In the genomic region with DNA sequence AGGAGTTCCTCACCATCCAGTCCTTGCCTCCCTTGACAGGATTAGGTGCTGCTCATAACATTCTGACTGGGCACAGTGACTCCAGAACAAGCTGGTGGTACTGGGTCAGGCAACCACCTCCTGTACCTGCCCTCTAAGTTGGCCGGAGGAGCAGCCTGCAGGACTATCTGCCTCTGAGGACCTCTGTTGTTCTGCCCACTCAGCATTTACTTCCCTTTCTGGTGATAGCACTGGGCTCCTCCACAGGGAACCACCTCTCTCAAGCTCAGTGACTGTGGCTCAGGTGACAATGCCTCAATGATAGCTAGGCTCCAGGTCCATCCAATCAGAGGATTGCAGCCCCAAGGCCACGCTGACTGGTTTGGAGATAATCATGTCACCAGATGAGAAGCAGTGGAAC, we compare ENCODE assay signal across 20 cellular contexts. TPM values are rescaled to one million over a fixed set of nuclear protein-coding genes. Genes with fewer than 3 reads are reported as not detected.
DNase-seq lines count a peak whose midpoint lies in the region; ATAC-seq, FAIRE-seq and TF ChIP-seq lines count a peak whose summit lies in the region.
"Had no signal": no experiment of that assay in that cellular context is flagged by ENCODE, and none has a peak within 500 bp of the region (broad histone marks: within the 10 kb centered on the region; RNA-seq: fewer than 3 reads in every experiment).

No MANE protein-coding gene starts in this region.

- H3K9me3 Mint-ChIP-seq in activated naive CD8-positive, alpha-beta T cell (ENCODE audit: low read depth), result no peaks in the 10 kb centered on the region
- no peaks in the 10 kb centered on the region for H3K9me3 Mint-ChIP-seq in activated naive CD8-positive, alpha-beta T cell treated with anti-CD3 and anti-CD28 coated beads, Interleukin-2, amount 50 U/mL, for 24 hours
- H3K9me3 Mint-ChIP-seq in effector memory CD8-positive, alpha-beta T cell, result no peaks in the 10 kb centered on the region
- H3K9me3 Mint-ChIP-seq in stimulated activated memory B cell treated with anti-CD40 and anti-IgM and Interleukin-4, amounts not matched to agents 10 μg/mL and 1 μg/mL and 100 μg/mL, for 72 hours, result no peaks in the 10 kb centered on the region
- H3K9me3 Mint-ChIP-seq: CD4-positive, alpha-beta memory T cell had no signal

- H3K4me3 ChIP-seq in HepG2 (replicated peaks in 1 of 3; ENCODE audit: insufficient read depth in 1 of 3, low read depth in 2 of 3, low read length in 3 of 3) (no peak overlapping the region), right lobe of liver (no peak overlapping the region)
- H3K4me3 ChIP-seq: GM12878, GM23248 had no signal

- peak overlapping the region; percentile 22 for H3K27ac Mint-ChIP-seq in activated naive CD8-positive, alpha-beta T cell
- no peak overlapping the region for H3K27ac Mint-ChIP-seq in activated naive CD8-positive, alpha-beta T cell treated with anti-CD3 and anti-CD28 coated beads, Interleukin-2, amount 50 U/mL, for 24 hours
- peak overlapping the region; percentile 56 to 84 for H3K27ac Mint-ChIP-seq in effector memory CD8-positive, alpha-beta T cell
- peak overlapping the region; percentile 89 for H3K27ac Mint-ChIP-seq in stimulated activated memory B cell treated with anti-CD40 and anti-IgM and Interleukin-4, amounts not matched to agents 10 μg/mL and 1 μg/mL and 100 μg/mL, for 72 hours
- H3K27ac Mint-ChIP-seq: B cell had no signal

- no peaks in the 10 kb centered on the region for H3K36me3 Mint-ChIP-seq in activated naive CD8-positive, alpha-beta T cell
- H3K36me3 Mint-ChIP-seq in activated naive CD8-positive, alpha-beta T cell treated with anti-CD3 and anti-CD28 coated beads, Interleukin-2, amount 50 U/mL, for 24 hours (ENCODE audit: low read depth), result peaks cover 9% of the 10 kb centered on the region
- peaks cover 55% of the 10 kb centered on the region for H3K36me3 Mint-ChIP-seq in effector memory CD8-positive, alpha-beta T cell (ENCODE audit: insufficient read depth)
- H3K36me3 Mint-ChIP-seq in stimulated activated memory B cell treated with anti-CD40 and anti-IgM and Interleukin-4, amounts not matched to agents 10 μg/mL and 1 μg/mL and 100 μg/mL, for 72 hours, result peaks cover 84% of the 10 kb centered on the region

- no peak for DNase-seq in activated naive CD8-positive, alpha-beta T cell treated with anti-CD3 and anti-CD28 coated beads, Interleukin-2, amount 50 U/mL, for 24 hours
- DNase-seq in HepG2 (ENCODE audit: low spot score), result no peak
- DNase-seq in right lobe of liver, result no peak
- no peak for DNase-seq in effector memory CD8-positive, alpha-beta T cell
- DNase-seq in NCI-H128 (lab: John Stamatoyannopoulos, UW; ENCODE audit: unreplicated experiment), result no peak
- DNase-seq in C1 segment of cervical spinal cord (lab: John Stamatoyannopoulos, UW), result no peak
- DNase-seq: CD4-positive, alpha-beta memory T cell; DMS79; GM23248 had no signal

- H3K4me2 ChIP-seq in HepG2 (ENCODE audit: low read depth, low read length), result no peak overlapping the region

- WGBS in HepG2 (ENCODE audit: low lambda C conversion rate), result 88% methylated on average over 1 of the region's 2 CpGs
- 100% methylated on average over 1 of the region's 2 CpGs for WGBS in right lobe of liver (ENCODE audit: insufficient coverage, low coverage, low lambda C conversion rate, missing lambda C conversion rate)

- H3K4me3 Mint-ChIP-seq in activated naive CD8-positive, alpha-beta T cell, result no peak overlapping the region
- no peak overlapping the region for H3K4me3 Mint-ChIP-seq in activated naive CD8-positive, alpha-beta T cell treated with anti-CD3 and anti-CD28 coated beads, Interleukin-2, amount 50 U/mL, for 24 hours
- H3K4me3 Mint-ChIP-seq in effector memory CD8-positive, alpha-beta T cell, result no peak overlapping the region
- no peak overlapping the region for H3K4me3 Mint-ChIP-seq in stimulated activated memory B cell treated with anti-CD40 and anti-IgM and Interleukin-4, amounts not matched to agents 10 μg/mL and 1 μg/mL and 100 μg/mL, for 72 hours
- H3K4me3 Mint-ChIP-seq: B cell; CD4-positive, alpha-beta memory T cell had no signal

- no peaks in the 10 kb centered on the region for H4K20me1 ChIP-seq in HepG2 (ENCODE audit: insufficient read depth, low read length)

- POLR2A ChIA-PET in HepG2 (lab: Yijun Ruan, JAX), result no interaction called here

- H3K9me3 ChIP-seq in HepG2 (ENCODE audit: low read length) (no peaks in the 10 kb centered on the region), right lobe of liver (no peaks in the 10 kb centered on the region)

- no peak overlapping the region for H3K9ac ChIP-seq in HepG2 (ENCODE audit: insufficient read depth, low read depth, low read length)
- H3K9ac ChIP-seq: GM23248 had no signal

- H3K27ac ChIP-seq in HepG2 (ENCODE audit: extremely low read length, insufficient read depth, low read length), result no peak overlapping the region
- H3K27ac ChIP-seq in right lobe of liver, result no peak overlapping the region
- H3K27ac ChIP-seq: C4-2B, GM23248, HL-60 had no signal

- H3K79me2 ChIP-seq in HepG2 (ENCODE audit: insufficient read depth, low read length), result no peaks in the 10 kb centered on the region

- ATAC-seq in activated naive CD8-positive, alpha-beta T cell treated with anti-CD3 and anti-CD28 coated beads, Interleukin-2, amount 50 U/mL, for 24 hours, result no peak
- ATAC-seq in HepG2, result no peak
- no peak for ATAC-seq in right lobe of liver
- no peak for ATAC-seq in effector memory CD8-positive, alpha-beta T cell (replicated peaks)
- no peak for ATAC-seq in stimulated activated memory B cell treated with anti-CD40 and anti-IgM and Interleukin-4, amounts not matched to agents 10 μg/mL and 1 μg/mL and 100 μg/mL, for 72 hours
- ATAC-seq: GM12878, HCT116 had no signal

- H3K27me3 Mint-ChIP-seq in activated naive CD8-positive, alpha-beta T cell, result no peaks in the 10 kb centered on the region
- H3K27me3 Mint-ChIP-seq in activated naive CD8-positive, alpha-beta T cell treated with anti-CD3 and anti-CD28 coated beads, Interleukin-2, amount 50 U/mL, for 24 hours, result no peaks in the 10 kb centered on the region
- H3K27me3 Mint-ChIP-seq in effector memory CD8-positive, alpha-beta T cell, result no peaks in the 10 kb centered on the region
- H3K27me3 Mint-ChIP-seq in stimulated activated memory B cell treated with anti-CD40 and anti-IgM and Interleukin-4, amounts not matched to agents 10 μg/mL and 1 μg/mL and 100 μg/mL, for 72 hours, result no peaks in the 10 kb centered on the region
- H3K27me3 Mint-ChIP-seq: B cell; CD4-positive, alpha-beta memory T cell had no signal

- H3K27me3 ChIP-seq in HepG2 (ENCODE audit: control insufficient read depth in 1 of 2, insufficient read depth in 2 of 2, low read length in 2 of 2), result no peaks in the 10 kb centered on the region
- no peaks in the 10 kb centered on the region for H3K27me3 ChIP-seq in right lobe of liver

- no peak for TF ChIP-seq RAD21 in HepG2 (CRISPR knock-in tag; IDR thresholded peaks at IDR 0.05)

- CTCF ChIA-PET in HepG2 (lab: Yijun Ruan, JAX; ENCODE audit: low intra/inter-chr PET ratio, low total read pairs), result no interaction called here

- H3K4me1 ChIP-seq in HepG2 (ENCODE audit: insufficient read depth, low read length) (no peaks in the 10 kb centered on the region), right lobe of liver (no peaks in the 10 kb centered on the region)

- intact Hi-C loops in HepG2 (cut with micrococcal nuclease; ENCODE audit: unreplicated experiment) (no loop called here), right lobe of liver (cut with DNase I) (loop anchor here (5.0 to 10.0 kb wide), 2 partner anchors 118 to 180 kb away; no protein-coding TSS in a partner anchor)

- no peaks in the 10 kb centered on the region for H3K36me3 ChIP-seq in HepG2 (replicated peaks in 1 of 2; ENCODE audit: control insufficient read depth in 1 of 2, insufficient read depth in 2 of 2, low read length in 2 of 2)
- peaks cover 0 to 3% (median 0%) of the 10 kb centered on the region in 4 donors for H3K36me3 ChIP-seq in right lobe of liver

- TF ChIP-seq CTCF in HepG2 (CRISPR knock-in tag; IDR thresholded peaks at IDR 0.05) (no peak), right lobe of liver (IDR thresholded peaks at IDR 0.05) (no peak)

- BruUV-seq in HepG2 (replicated peaks; lab: Mats Ljungman, UMichigan), result no TSS peak

- TF ChIP-seq EP300 in HepG2 (IDR thresholded peaks at IDR 0.05; ENCODE audit: low read depth in 2 of 2, low read length in 2 of 2) (no peak), HepG2 (CRISPR knock-in tag; IDR thresholded peaks at IDR 0.05; ENCODE audit: borderline replicate concordance) (no peak)

- peaks cover 6% of the 10 kb centered on the region for H3K4me1 Mint-ChIP-seq in activated naive CD8-positive, alpha-beta T cell (ENCODE audit: low read depth)
- peaks cover 5% of the 10 kb centered on the region for H3K4me1 Mint-ChIP-seq in activated naive CD8-positive, alpha-beta T cell treated with anti-CD3 and anti-CD28 coated beads, Interleukin-2, amount 50 U/mL, for 24 hours
- H3K4me1 Mint-ChIP-seq in effector memory CD8-positive, alpha-beta T cell (ENCODE audit: low read depth in 2 of 2), result peaks cover 5 to 6% of the 10 kb centered on the region in 2 donors
- peaks cover 39% of the 10 kb centered on the region for H3K4me1 Mint-ChIP-seq in stimulated activated memory B cell treated with anti-CD40 and anti-IgM and Interleukin-4, amounts not matched to agents 10 μg/mL and 1 μg/mL and 100 μg/mL, for 72 hours

- H2AFZ ChIP-seq in HepG2 (ENCODE audit: low read length), result no peak overlapping the region
- H2AFZ ChIP-seq: GM23248 had no signal

- in situ Hi-C loops in HepG2 (cut with HindIII; ENCODE audit: extremely low pct_ligation_motif_present, low pct_unique_long_range_greater_than_20kb), result loop anchor here (10.0 kb wide), 1 partner anchor 308 kb away; no protein-coding TSS in a partner anchor

- no peak for TF ChIP-seq POLR2A in HepG2 (IDR thresholded peaks at IDR 0.05; ENCODE audit: insufficient read depth in 1 of 2, low read depth in 2 of 2, low read length in 2 of 2)
- no peak for TF ChIP-seq POLR2A in right lobe of liver (IDR thresholded peaks at IDR 0.05)

- FAIRE-seq in HepG2 (lab: Jason Lieb, UNC), result no peak
- FAIRE-seq: GM12878, GM18507, H54 had no signal

RNA-seq across cellular contexts. Expression of a gene that starts 15.9 kb away (rescaled TPM):
- 1.3 and 2.2 TPM in 2 replicates for total RNA-seq in HepG2 (2016; rRNA removed; fragmentation: Illumina TruSeq; extraction: Trizol)
- 0.26 and 0.30 TPM in 2 replicates for total RNA-seq in HepG2 (2016; cell fraction: cytosol; rRNA removed; fragmentation: Illumina TruSeq; extraction: Trizol; ENCODE audit: low read depth)
- 1.7 TPM in 2 replicates for total RNA-seq in HepG2 (2016; cell fraction: insoluble cytoplasmic fraction; rRNA removed; fragmentation: Illumina TruSeq; extraction: Trizol)
- total RNA-seq in HepG2 (2016; cell fraction: membrane; rRNA removed; fragmentation: Illumina TruSeq; extraction: Trizol), result 1.1 and 1.3 TPM in 2 replicates
- 1.4 and 1.9 TPM in 2 replicates for total RNA-seq in HepG2 (2016; cell fraction: nucleus; rRNA removed; fragmentation: Illumina TruSeq; extraction: Trizol)
- 4.2 and 4.6 TPM in 2 replicates for polyA plus RNA-seq in HepG2 (2011; rRNA removed)
- polyA plus RNA-seq in HepG2 (2011; cell fraction: cytosol; rRNA removed), result 2.6 and 2.8 TPM in 2 replicates
- polyA plus RNA-seq in HepG2 (2011; cell fraction: nucleus; rRNA removed), result 4.2 and 4.5 TPM in 2 replicates
- polyA plus RNA-seq in HepG2 (2012), result 2.7 and 3.9 TPM in 2 replicates
- polyA plus RNA-seq in HepG2 (2016; cell fraction: cytosol; fragmentation: Illumina TruSeq; extraction: Trizol; ENCODE audit: low read depth), result 0.12 and 0.17 TPM in 2 replicates
- 2.1 and 2.5 TPM in 2 replicates for polyA plus RNA-seq in HepG2 (2016; cell fraction: insoluble cytoplasmic fraction; fragmentation: Illumina TruSeq; extraction: Trizol; ENCODE audit: low read depth)
- 1.3 and 1.4 TPM in 2 replicates for polyA plus RNA-seq in HepG2 (2016; cell fraction: membrane; fragmentation: Illumina TruSeq; extraction: Trizol; ENCODE audit: low read depth)
- polyA plus RNA-seq in HepG2 (2016; cell fraction: nucleus; fragmentation: Illumina TruSeq; extraction: Trizol; ENCODE audit: insufficient read depth, low read depth), result 2.8 and 4.2 TPM in 2 replicates
- polyA minus RNA-seq in HepG2 (2011; rRNA and poly(A)+ RNA removed; ENCODE audit: low replicate concordance), result 5.4 and 35.6 TPM in 2 replicates
- polyA minus RNA-seq in HepG2 (2011; cell fraction: cytosol; rRNA and poly(A)+ RNA removed), result 1.5 and 2.0 TPM in 2 replicates
- 2.4 and 2.6 TPM in 2 replicates for polyA minus RNA-seq in HepG2 (2011; cell fraction: nucleus; rRNA and poly(A)+ RNA removed)
- 1 to 10 TPM; 3.4 to 6.4 (median 4.6) TPM for total RNA-seq in right lobe of liver

RNA-seq across cellular contexts. Expression of a gene that starts 21.8 kb away (rescaled TPM):
- total RNA-seq in HepG2 (2016; rRNA removed; fragmentation: Illumina TruSeq; extraction: Trizol), result 10.1 and 13.1 TPM in 2 replicates
- 2.2 and 3.1 TPM in 2 replicates for total RNA-seq in HepG2 (2016; cell fraction: cytosol; rRNA removed; fragmentation: Illumina TruSeq; extraction: Trizol; ENCODE audit: low read depth)
- 10.3 and 12.9 TPM in 2 replicates for total RNA-seq in HepG2 (2016; cell fraction: insoluble cytoplasmic fraction; rRNA removed; fragmentation: Illumina TruSeq; extraction: Trizol)
- 5.6 and 7.8 TPM in 2 replicates for total RNA-seq in HepG2 (2016; cell fraction: membrane; rRNA removed; fragmentation: Illumina TruSeq; extraction: Trizol)
- 4.6 and 6.6 TPM in 2 replicates for total RNA-seq in HepG2 (2016; cell fraction: nucleus; rRNA removed; fragmentation: Illumina TruSeq; extraction: Trizol)
- polyA plus RNA-seq in HepG2 (2011; rRNA removed), result 8.7 and 10.0 TPM in 2 replicates
- 6.9 and 9.3 TPM in 2 replicates for polyA plus RNA-seq in HepG2 (2011; cell fraction: cytosol; rRNA removed)
- 4.6 and 5.0 TPM in 2 replicates for polyA plus RNA-seq in HepG2 (2011; cell fraction: nucleus; rRNA removed)
- polyA plus RNA-seq in HepG2 (2012), result 8.7 TPM in 2 replicates
- 1.3 and 1.8 TPM in 2 replicates for polyA plus RNA-seq in HepG2 (2016; cell fraction: cytosol; fragmentation: Illumina TruSeq; extraction: Trizol; ENCODE audit: low read depth)
- 13.6 and 13.7 TPM in 2 replicates for polyA plus RNA-seq in HepG2 (2016; cell fraction: insoluble cytoplasmic fraction; fragmentation: Illumina TruSeq; extraction: Trizol; ENCODE audit: low read depth)
- 4.8 TPM in 2 replicates for polyA plus RNA-seq in HepG2 (2016; cell fraction: membrane; fragmentation: Illumina TruSeq; extraction: Trizol; ENCODE audit: low read depth)
- 10.6 and 12.0 TPM in 2 replicates for polyA plus RNA-seq in HepG2 (2016; cell fraction: nucleus; fragmentation: Illumina TruSeq; extraction: Trizol; ENCODE audit: insufficient read depth, low read depth)
- polyA minus RNA-seq in HepG2 (2011; rRNA and poly(A)+ RNA removed; ENCODE audit: low replicate concordance), result 6.1 and 20.5 TPM in 2 replicates
- 4.6 and 5.8 TPM in 2 replicates for polyA minus RNA-seq in HepG2 (2011; cell fraction: cytosol; rRNA and poly(A)+ RNA removed)
- 3.3 and 3.6 TPM in 2 replicates for polyA minus RNA-seq in HepG2 (2011; cell fraction: nucleus; rRNA and poly(A)+ RNA removed)
- total RNA-seq in right lobe of liver, result 10 to 100 TPM; 16.4 to 26.8 (median 21.2) TPM

RNA-seq across cellular contexts. Expression of a gene that starts 47.1 kb away (rescaled TPM):
- total RNA-seq in HepG2 (2016; rRNA removed; fragmentation: Illumina TruSeq; extraction: Trizol), result 117 and 194 TPM in 2 replicates
- 10.3 and 15.8 TPM in 2 replicates for total RNA-seq in HepG2 (2016; cell fraction: cytosol; rRNA removed; fragmentation: Illumina TruSeq; extraction: Trizol; ENCODE audit: low read depth)
- 125 and 160 TPM in 2 replicates for total RNA-seq in HepG2 (2016; cell fraction: insoluble cytoplasmic fraction; rRNA removed; fragmentation: Illumina TruSeq; extraction: Trizol)
- total RNA-seq in HepG2 (2016; cell fraction: membrane; rRNA removed; fragmentation: Illumina TruSeq; extraction: Trizol), result 40.1 and 45.8 TPM in 2 replicates
- 67.8 and 73.8 TPM in 2 replicates for total RNA-seq in HepG2 (2016; cell fraction: nucleus; rRNA removed; fragmentation: Illumina TruSeq; extraction: Trizol)
- 25.1 and 35.5 TPM in 2 replicates for polyA plus RNA-seq in HepG2 (2011; rRNA removed)
- 14.2 and 24.0 TPM in 2 replicates for polyA plus RNA-seq in HepG2 (2011; cell fraction: cytosol; rRNA removed)
- polyA plus RNA-seq in HepG2 (2011; cell fraction: nucleus; rRNA removed), result 8.7 and 10.8 TPM in 2 replicates
- 32.7 and 70.0 TPM in 2 replicates for polyA plus RNA-seq in HepG2 (2012)
- 15.9 and 27.1 TPM in 2 replicates for polyA plus RNA-seq in HepG2 (2016; cell fraction: cytosol; fragmentation: Illumina TruSeq; extraction: Trizol; ENCODE audit: low read depth)
- 186 and 191 TPM in 2 replicates for polyA plus RNA-seq in HepG2 (2016; cell fraction: insoluble cytoplasmic fraction; fragmentation: Illumina TruSeq; extraction: Trizol; ENCODE audit: low read depth)
- polyA plus RNA-seq in HepG2 (2016; cell fraction: membrane; fragmentation: Illumina TruSeq; extraction: Trizol; ENCODE audit: low read depth), result 54.3 and 56.5 TPM in 2 replicates
- 84.6 and 113 TPM in 2 replicates for polyA plus RNA-seq in HepG2 (2016; cell fraction: nucleus; fragmentation: Illumina TruSeq; extraction: Trizol; ENCODE audit: insufficient read depth, low read depth)
- polyA minus RNA-seq in HepG2 (2011; rRNA and poly(A)+ RNA removed; ENCODE audit: low replicate concordance), result 54.5 and 133 TPM in 2 replicates
- polyA minus RNA-seq in HepG2 (2011; cell fraction: cytosol; rRNA and poly(A)+ RNA removed), result 45.1 and 46.0 TPM in 2 replicates
- polyA minus RNA-seq in HepG2 (2011; cell fraction: nucleus; rRNA and poly(A)+ RNA removed), result 41.1 and 52.6 TPM in 2 replicates
- total RNA-seq in right lobe of liver, result 10 to 100 TPM; 32.8 to 91.1 (median 68.6) TPM

RNA-seq across cellular contexts. Expression of a gene that starts 52.8 kb away (rescaled TPM):
- not detected in 2 replicates for total RNA-seq in HepG2 (2016; rRNA removed; fragmentation: Illumina TruSeq; extraction: Trizol)
- total RNA-seq in HepG2 (2016; cell fraction: cytosol; rRNA removed; fragmentation: Illumina TruSeq; extraction: Trizol; ENCODE audit: low read depth), result not detected in 2 replicates
- total RNA-seq in HepG2 (2016; cell fraction: insoluble cytoplasmic fraction; rRNA removed; fragmentation: Illumina TruSeq; extraction: Trizol), result not detected in 2 replicates
- not detected in 2 replicates for total RNA-seq in HepG2 (2016; cell fraction: membrane; rRNA removed; fragmentation: Illumina TruSeq; extraction: Trizol)
- total RNA-seq in HepG2 (2016; cell fraction: nucleus; rRNA removed; fragmentation: Illumina TruSeq; extraction: Trizol), result not detected in 2 replicates
- not detected in 2 replicates for polyA plus RNA-seq in HepG2 (2011; rRNA removed)
- polyA plus RNA-seq in HepG2 (2011; cell fraction: cytosol; rRNA removed), result not detected in 2 replicates
- polyA plus RNA-seq in HepG2 (2011; cell fraction: nucleus; rRNA removed), result not detected in 2 replicates
- polyA plus RNA-seq in HepG2 (2012), result not detected in 2 replicates
- polyA plus RNA-seq in HepG2 (2016; cell fraction: cytosol; fragmentation: Illumina TruSeq; extraction: Trizol; ENCODE audit: low read depth), result not detected in 2 replicates
- polyA plus RNA-seq in HepG2 (2016; cell fraction: insoluble cytoplasmic fraction; fragmentation: Illumina TruSeq; extraction: Trizol; ENCODE audit: low read depth), result not detected in 2 replicates
- not detected in 2 replicates for polyA plus RNA-seq in HepG2 (2016; cell fraction: membrane; fragmentation: Illumina TruSeq; extraction: Trizol; ENCODE audit: low read depth)
- polyA plus RNA-seq in HepG2 (2016; cell fraction: nucleus; fragmentation: Illumina TruSeq; extraction: Trizol; ENCODE audit: insufficient read depth, low read depth), result not detected in 2 replicates
- polyA minus RNA-seq in HepG2 (2011; rRNA and poly(A)+ RNA removed; ENCODE audit: low replicate concordance), result not detected in 2 replicates
- not detected in 2 replicates for polyA minus RNA-seq in HepG2 (2011; cell fraction: cytosol; rRNA and poly(A)+ RNA removed)
- not detected in 2 replicates for polyA minus RNA-seq in HepG2 (2011; cell fraction: nucleus; rRNA and poly(A)+ RNA removed)
- under 1 TPM in 4 of 6 experiments, not detected in 2; 0.12 to 0.42 (median 0.15) TPM for total RNA-seq in right lobe of liver
- total RNA-seq: A172, G401, GM12878 had no signal
- polyA plus RNA-seq: GM12878 had no signal
